In genomic region chr14:102084931-102085330, GRCh38 we compare ENCODE assay signal across 10 cellular contexts. TPM values are rescaled to one million over a fixed set of nuclear protein-coding genes. Genes with fewer than 3 reads are reported as not detected.
A peak's percentile ranks its signal among the peaks of the same experiment; 100 is the strongest.
DNase-seq lines count a peak whose midpoint lies in the region; ATAC-seq, FAIRE-seq and TF ChIP-seq lines count a peak whose summit lies in the region.
"Had no signal": no experiment of that assay in that cellular context is flagged by ENCODE, and none has a peak within 500 bp of the region (broad histone marks: within the 10 kb centered on the region; RNA-seq: fewer than 3 reads in every experiment).

No MANE protein-coding gene starts in this region.

- CTCF ChIA-PET in GM12878 (lab: Yijun Ruan, JAX): interaction anchor here (0.9 to 2.4 kb wide), 4 partner anchors 13 to 243 kb away, joined by 3 to 5 read pairs (median 4); no protein-coding TSS in a partner anchor

- H3K27me3 Mint-ChIP-seq in stimulated activated naive CD8-positive, alpha-beta T cell treated with anti-CD3 and anti-CD28 coated beads, Interleukin-15, Interleukin-2, amounts not matched to agents 100 ng/mL and 50 ng/mL, for 24 hours: no peaks in the 10 kb centered on the region

- H4K20me1 ChIP-seq in GM12878 (ENCODE audit: control insufficient read depth, insufficient read depth): peaks cover 5% of the 10 kb centered on the region

- TF ChIP-seq EP300 in GM12878 (IDR thresholded peaks at IDR 0.05; ENCODE audit: borderline replicate concordance in 1 of 2, control insufficient read depth in 1 of 2, low read depth in 2 of 2, low read length in 2 of 2): no peak

- SMC1A ChIA-PET in GM12878 (lab: Charles Lee; ENCODE audit: uncharacterized antibody, unreplicated experiment): interaction anchor here (0.8 to 2.3 kb wide), 5 partner anchors 11 to 120 kb away, joined by 3 to 7 read pairs (median 3); no protein-coding TSS in a partner anchor

- H3K4me2 ChIP-seq in GM12878 (ENCODE audit: control insufficient read depth, insufficient read depth) (peak overlapping the region; percentile 94), mesenchymal stem cell (ENCODE audit: low read length, poor library complexity, severe bottlenecking) (peak overlapping the region; percentile 3)

- H3K9ac ChIP-seq in GM12878 (ENCODE audit: control insufficient read depth, insufficient read depth, low read length): peak overlapping the region; percentile 94
- peak overlapping the region; percentile 97 for H3K9ac ChIP-seq in mesenchymal stem cell (ENCODE audit: low read length)

- H3K9me3 ChIP-seq in GM12878 (replicated peaks; ENCODE audit: control insufficient read depth, insufficient read depth, low read length): no peaks in the 10 kb centered on the region
- H3K9me3 ChIP-seq in mesenchymal stem cell (ENCODE audit: control insufficient read depth, low read length): no peaks in the 10 kb centered on the region
- H3K9me3 ChIP-seq: tibial artery had no signal

- POLR2A ChIA-PET in GM12878 (lab: Charles Lee): no interaction called here

- H3K14ac ChIP-seq in mesenchymal stem cell (ENCODE audit: low read length in 2 of 2): no peak overlapping the region

- H3K27me3 ChIP-seq in GM12878 (replicated peaks in 1 of 2; ENCODE audit: control insufficient read depth in 2 of 2, insufficient read depth in 2 of 2, low read length in 1 of 2) (no peaks in the 10 kb centered on the region), mesenchymal stem cell (ENCODE audit: control insufficient read depth in 1 of 2, insufficient read depth in 1 of 2, low read length in 2 of 2) (no peaks in the 10 kb centered on the region)
- H3K27me3 ChIP-seq: tibial artery had no signal

- TF ChIP-seq RAD21 in GM12878 (IDR thresholded peaks at IDR 0.05; ENCODE audit: insufficient read depth, low read depth, low read length): no peak

- H2AFZ ChIP-seq in GM12878 (ENCODE audit: control insufficient read depth, low read depth, low read length) (no peak overlapping the region), mesenchymal stem cell (ENCODE audit: low read depth, low read length) (no peak overlapping the region)

- peak overlapping the region; percentile 77 for H3K4me3 ChIP-seq in GM12878
- peak overlapping the region in 1 of 2 experiments; percentile 88 for H3K4me3 ChIP-seq in mesenchymal stem cell (ENCODE audit: insufficient read depth in 1 of 2, low read depth in 1 of 2, low read length in 2 of 2)

- peaks cover 65% of the 10 kb centered on the region for H3K36me3 Mint-ChIP-seq in stimulated activated naive CD8-positive, alpha-beta T cell treated with anti-CD3 and anti-CD28 coated beads, Interleukin-15, Interleukin-2, amounts not matched to agents 100 ng/mL and 50 ng/mL, for 24 hours (ENCODE audit: low read depth)

- H2BK5ac ChIP-seq in mesenchymal stem cell (ENCODE audit: low read depth, low read length, poor library complexity, severe bottlenecking): no peak overlapping the region

- peaks cover 82% of the 10 kb centered on the region for H3K4me1 Mint-ChIP-seq in stimulated activated naive CD8-positive, alpha-beta T cell treated with anti-CD3 and anti-CD28 coated beads, Interleukin-15, Interleukin-2, amounts not matched to agents 100 ng/mL and 50 ng/mL, for 24 hours (ENCODE audit: low read depth)

- H3K79me2 ChIP-seq in GM12878 (ENCODE audit: control insufficient read depth, insufficient read depth, low read length): peaks cover 57% of the 10 kb centered on the region

- FAIRE-seq in GM12878 (lab: Jason Lieb, UNC): no peak

- peak overlapping the region; percentile 85 for H3K27ac Mint-ChIP-seq in stimulated activated naive CD8-positive, alpha-beta T cell treated with anti-CD3 and anti-CD28 coated beads, Interleukin-15, Interleukin-2, amounts not matched to agents 100 ng/mL and 50 ng/mL, for 24 hours

- H3K23ac ChIP-seq in mesenchymal stem cell (ENCODE audit: low read length in 2 of 2): no peak overlapping the region

- BruUV-seq in GM12878 (replicated peaks; lab: Mats Ljungman, UMichigan): no TSS peak

- H2BK120ac ChIP-seq in mesenchymal stem cell (ENCODE audit: low read depth, low read length): no peak overlapping the region

- in situ Hi-C loops in GM12878 (cut with MboI): no loop called here

- no peak for ATAC-seq in stimulated activated naive CD8-positive, alpha-beta T cell treated with anti-CD3 and anti-CD28 coated beads, Interleukin-15, Interleukin-2, amounts not matched to agents 100 U/mL and 50 U/mL, for 24 hours
- no peak for ATAC-seq in GM12878
- ATAC-seq in sciatic nerve: no peak

- H4K91ac ChIP-seq in mesenchymal stem cell (ENCODE audit: low read length): no peak overlapping the region

- WGBS in GM12878 (ENCODE audit: insufficient coverage, insufficient replicate concordance, low lambda C conversion rate, missing lambda C conversion rate): 80% methylated on average over 6 of the region's 6 CpGs
- 87% methylated on average over 6 of the region's 6 CpGs for WGBS in mesenchymal stem cell

- TF ChIP-seq POLR2A in GM12878 (IDR thresholded peaks at IDR 0.05; ENCODE audit: low read depth, low read length): no peak

- no peak overlapping the region for H2AK5ac ChIP-seq in mesenchymal stem cell (ENCODE audit: low read length, severe bottlenecking)

- RAD21 ChIA-PET in GM12878 (lab: Charles Lee; ENCODE audit: unreplicated experiment): no interaction called here

- H3K79me1 ChIP-seq in mesenchymal stem cell (replicated peaks; ENCODE audit: low read length, poor library complexity, severe bottlenecking): peaks cover 11% of the 10 kb centered on the region

- no peak overlapping the region for H2BK15ac ChIP-seq in mesenchymal stem cell (ENCODE audit: low read depth, poor library complexity, severe bottlenecking)

- DNase-seq in stimulated activated naive CD8-positive, alpha-beta T cell treated with anti-CD3 and anti-CD28 coated beads, Interleukin-15, Interleukin-2, amounts not matched to agents 100 U/mL and 50 U/mL, for 24 hours: no peak
- DNase-seq in GM12878 (ENCODE audit: low read depth, low spot score) (no peak), mesenchymal stem cell (no peak), sciatic nerve (ENCODE audit: low spot score) (no peak), NCI-H2029 treated with DMSO at 0.1 percent for 48 hours (lab: John Stamatoyannopoulos, UW) (no peak), nucleus accumbens (lab: John Stamatoyannopoulos, UW) (no peak)
- DNase-seq in activated CD4-positive, CD25-positive, alpha-beta regulatory T cell (lab: John Stamatoyannopoulos, UW): no peak
- DNase-seq: DMS79, tibial artery had no signal

- H3K27ac ChIP-seq in GM12878 (ENCODE audit: control insufficient read depth, insufficient read depth) (no peak overlapping the region), mesenchymal stem cell (ENCODE audit: low read length, poor library complexity, severe bottlenecking) (no peak overlapping the region)

- H3K36me3 ChIP-seq in GM12878 (ENCODE audit: control insufficient read depth in 2 of 2, insufficient read depth in 2 of 2, low read length in 1 of 2): peaks cover 14 to 48% of the 10 kb centered on the region in 2 experiments
- H3K36me3 ChIP-seq in mesenchymal stem cell (ENCODE audit: control insufficient read depth in 1 of 2, insufficient read depth in 2 of 2, low read depth in 1 of 2, low read length in 2 of 2): peaks cover 29 to 61% of the 10 kb centered on the region in 2 experiments

- no peak for TF ChIP-seq CTCF in GM12878 (IDR thresholded peaks at IDR 0.05 in 2 of 3, conservative IDR thresholded peaks at IDR 0.05 in 1 of 3; ENCODE audit: control insufficient read depth in 2 of 3, extremely low read depth in 1 of 3, insufficient read depth in 1 of 3, low read depth in 3 of 3, low read length in 3 of 3)

- H3K9me3 Mint-ChIP-seq in stimulated activated naive CD8-positive, alpha-beta T cell treated with anti-CD3 and anti-CD28 coated beads, Interleukin-15, Interleukin-2, amounts not matched to agents 100 ng/mL and 50 ng/mL, for 24 hours: no peaks in the 10 kb centered on the region

- H3K4me3 Mint-ChIP-seq in stimulated activated naive CD8-positive, alpha-beta T cell treated with anti-CD3 and anti-CD28 coated beads, Interleukin-15, Interleukin-2, amounts not matched to agents 100 ng/mL and 50 ng/mL, for 24 hours: peak overlapping the region; percentile 90

- no peak overlapping the region for H4K8ac ChIP-seq in mesenchymal stem cell (ENCODE audit: low read length)

- no peak overlapping the region for H2BK12ac ChIP-seq in mesenchymal stem cell (ENCODE audit: low read length in 2 of 2)

- H3K4ac ChIP-seq in mesenchymal stem cell (ENCODE audit: low read depth in 1 of 2, low read length in 2 of 2): no peak overlapping the region

- H3K18ac ChIP-seq in mesenchymal stem cell (ENCODE audit: low read depth in 1 of 2, low read length in 2 of 2): no peak overlapping the region

- H3K4me1 ChIP-seq in GM12878 (ENCODE audit: control insufficient read depth, insufficient read depth, low read length) (peaks cover 9% of the 10 kb centered on the region), mesenchymal stem cell (ENCODE audit: control insufficient read depth, insufficient read depth, low read depth, low read length) (peaks cover 17% of the 10 kb centered on the region)

- intact Hi-C loops in GM12878 (cut with micrococcal nuclease; ENCODE audit: unreplicated experiment) (loop anchor here (5.0 kb wide), 2 partner anchors 232 to 323 kb away; partner anchors contain the start of genes PPP2R5C and ZNF839), sciatic nerve (cut with DNase I) (no loop called here)

RNA-seq across cellular contexts. Expression of gene HSP90AA1, which starts 1.9 kb away (rescaled TPM):
- 199 and 205 TPM in 2 replicates for total RNA-seq in GM12878 (2013; cell fraction: nucleolus; rRNA removed)
- 338 and 346 TPM in 2 replicates for total RNA-seq in GM12878 (2014; rRNA removed)
- total RNA-seq in GM12878 (2014; rRNA removed; fragmentation: Illumina TruSeq; extraction: Trizol): 262 and 271 TPM in 2 replicates
- 590 and 599 TPM in 2 replicates for total RNA-seq in GM12878 (2021)
- 318 TPM for polyA plus RNA-seq in GM12878 (2011; ENCODE audit: low read depth)
- 679 and 903 TPM in 2 replicates for polyA plus RNA-seq in GM12878 (2011; rRNA removed)
- 242 and 272 TPM in 2 replicates for polyA plus RNA-seq in GM12878 (2011; cell fraction: cytosol; rRNA removed)
- 184 and 273 TPM in 2 replicates for polyA plus RNA-seq in GM12878 (2011; cell fraction: nucleus; rRNA removed)
- 360 and 494 TPM in 2 replicates for polyA plus RNA-seq in GM12878 (2012)
- 1,054 and 1,264 TPM in 2 replicates for polyA plus RNA-seq in GM12878 (2014; fragmentation: Illumina TruSeq; extraction: Trizol)
- polyA plus RNA-seq in GM12878 (2014; fragmentation: Nextera tagmentation; extraction: Ambion mirVana): 100 to 1,000 TPM; 555 to 817 TPM
- 439 and 489 TPM in 2 replicates for polyA plus RNA-seq in GM12878 (2014; rRNA removed)
- polyA plus RNA-seq in GM12878 (2016; fragmentation: Nextera tagmentation; extraction: Ambion mirVana): 1,000 to 10,000 TPM; 1,313 to 1,315 TPM
- polyA minus RNA-seq in GM12878 (2011; rRNA and poly(A)+ RNA removed): 367 and 534 TPM in 2 replicates
- 406 and 527 TPM in 2 replicates for polyA minus RNA-seq in GM12878 (2011; cell fraction: cytosol; rRNA and poly(A)+ RNA removed)
- polyA minus RNA-seq in GM12878 (2011; cell fraction: nucleus; rRNA and poly(A)+ RNA removed): 126 and 179 TPM in 2 replicates
- polyA plus RNA-seq in mesenchymal stem cell (2013, experiment 1 of 2): 430 TPM
- 432 TPM for polyA plus RNA-seq in mesenchymal stem cell (2013, experiment 2 of 2)
- total RNA-seq in sciatic nerve: 325 TPM

RNA-seq across cellular contexts. Expression of gene WDR20, which starts 54.8 kb away (rescaled TPM):
- 38.1 and 38.2 TPM in 2 replicates for total RNA-seq in GM12878 (2013; cell fraction: nucleolus; rRNA removed)
- 14.6 and 17.5 TPM in 2 replicates for total RNA-seq in GM12878 (2014; rRNA removed)
- 19.4 and 20.4 TPM in 2 replicates for total RNA-seq in GM12878 (2014; rRNA removed; fragmentation: Illumina TruSeq; extraction: Trizol)
- 22.7 and 25.7 TPM in 2 replicates for total RNA-seq in GM12878 (2021)
- 10.3 TPM for polyA plus RNA-seq in GM12878 (2011; ENCODE audit: low read depth)
- polyA plus RNA-seq in GM12878 (2011; rRNA removed): 17.0 and 18.1 TPM in 2 replicates
- polyA plus RNA-seq in GM12878 (2011; cell fraction: cytosol; rRNA removed): 12.8 and 14.7 TPM in 2 replicates
- polyA plus RNA-seq in GM12878 (2011; cell fraction: nucleus; rRNA removed): 15.5 and 18.0 TPM in 2 replicates
- polyA plus RNA-seq in GM12878 (2012): 10.9 and 14.6 TPM in 2 replicates
- polyA plus RNA-seq in GM12878 (2014; fragmentation: Illumina TruSeq; extraction: Trizol): 18.7 and 19.1 TPM in 2 replicates
- polyA plus RNA-seq in GM12878 (2014; fragmentation: Nextera tagmentation; extraction: Ambion mirVana): 10 to 100 TPM in 1 of 2 experiments, 1 to 10 TPM in 1; 9.1 to 13.7 TPM
- polyA plus RNA-seq in GM12878 (2014; rRNA removed): 16.6 and 17.8 TPM in 2 replicates
- 10 to 100 TPM; 24.0 to 25.9 TPM for polyA plus RNA-seq in GM12878 (2016; fragmentation: Nextera tagmentation; extraction: Ambion mirVana)
- polyA minus RNA-seq in GM12878 (2011; rRNA and poly(A)+ RNA removed): 28.9 and 31.2 TPM in 2 replicates
- polyA minus RNA-seq in GM12878 (2011; cell fraction: cytosol; rRNA and poly(A)+ RNA removed): 9.2 and 11.7 TPM in 2 replicates
- polyA minus RNA-seq in GM12878 (2011; cell fraction: nucleus; rRNA and poly(A)+ RNA removed): 17.2 and 28.2 TPM in 2 replicates
- 12.6 TPM for polyA plus RNA-seq in mesenchymal stem cell (2013, experiment 1 of 2)
- polyA plus RNA-seq in mesenchymal stem cell (2013, experiment 2 of 2): 12.4 TPM
- total RNA-seq in sciatic nerve: 39.6 TPM
